9 cellular contexts compared by ENCODE assay signal in the genomic region with DNA sequence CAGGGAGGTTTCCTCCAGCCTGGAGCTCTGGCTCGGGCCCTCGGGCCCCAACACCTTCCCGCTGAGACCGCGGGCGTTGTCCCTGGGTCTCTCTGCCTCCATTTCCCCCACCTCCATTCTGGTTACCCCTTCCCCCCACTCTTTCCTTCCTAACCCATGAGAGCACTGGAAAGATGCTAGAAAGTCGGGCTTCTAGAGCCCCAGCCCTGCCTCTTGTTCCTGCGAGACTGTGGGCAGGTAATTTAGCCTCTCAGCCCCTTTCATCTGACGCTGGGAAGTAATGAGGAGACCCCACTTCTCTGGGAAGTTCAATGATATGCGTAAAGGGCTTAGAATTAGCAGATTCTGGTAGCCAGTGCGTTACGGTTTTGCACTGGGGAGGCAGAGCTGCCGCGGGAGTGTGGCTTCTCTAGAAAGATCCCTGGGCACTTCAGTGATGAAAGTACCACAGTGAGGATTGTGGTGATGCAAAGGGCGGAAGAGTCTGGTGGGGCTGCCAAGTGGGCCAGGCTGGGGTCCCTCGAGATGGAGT. TPM values are rescaled to one million over a fixed set of nuclear protein-coding genes. Genes with fewer than 3 reads are reported as not detected.
DNase-seq lines count a peak whose midpoint lies in the region; ATAC-seq and TF ChIP-seq lines count a peak whose summit lies in the region.
"Had no signal": no experiment of that assay in that cellular context is flagged by ENCODE, and none has a peak within 500 bp of the region (broad histone marks: within the 10 kb centered on the region; RNA-seq: fewer than 3 reads in every experiment).

No MANE protein-coding gene starts in this region.

- H3K79me2 ChIP-seq in hepatocyte = no peaks in the 10 kb centered on the region

- H3K4me1 ChIP-seq in Caco-2 (no peaks in the 10 kb centered on the region), hepatocyte (ENCODE audit: insufficient read depth) (peaks cover 18% of the 10 kb centered on the region)

- DNase-seq in Caco-2 (no peak), SK-N-MC (ENCODE audit: low read depth, low spot score) (no peak), hepatocyte (ENCODE audit: low spot score) (no peak), progenitor cell of endocrine pancreas (ENCODE audit: low spot score, unreplicated experiment) (no peak), left colon (no peak), NCI-H748 (lab: John Stamatoyannopoulos, UW; ENCODE audit: unreplicated experiment) (no peak)
- DNase-seq: NCI-H1694 had no signal

- POLR2A ChIA-PET in Caco-2 (lab: Charles Lee) = no interaction called here

- no peaks in the 10 kb centered on the region for H3K9me3 ChIP-seq in Caco-2
- H3K9me3 ChIP-seq in SK-N-MC (ENCODE audit: low read depth, low read length) = no peaks in the 10 kb centered on the region
- no peaks in the 10 kb centered on the region for H3K9me3 ChIP-seq in hepatocyte (ENCODE audit: low read depth)

- ATAC-seq in GM18519 (IDR thresholded peaks at IDR 0.05; ENCODE audit: low FRiP score, unreplicated experiment) (no peak), GM21381 (IDR thresholded peaks at IDR 0.05; ENCODE audit: unreplicated experiment) (no peak), left colon (no peak)

- intact Hi-C loops in Caco-2 (cut with micrococcal nuclease; ENCODE audit: unreplicated experiment) (no loop called here), left colon (cut with DNase I, micrococcal nuclease) (no loop called here)

- H3K4me2 ChIP-seq in hepatocyte = peak overlapping the region; percentile 97

- H3K9me2 ChIP-seq in hepatocyte (replicated peaks; ENCODE audit: insufficient read depth) = no peaks in the 10 kb centered on the region

- 38% methylated on average over 12 of the region's 16 CpGs for WGBS in hepatocyte (ENCODE audit: low lambda C conversion rate, missing lambda C conversion rate)

- no peaks in the 10 kb centered on the region for H3K4me1 Mint-ChIP-seq in Caco-2 (ENCODE audit: low read depth, unreplicated experiment)
- peaks cover 4% of the 10 kb centered on the region for H3K4me1 Mint-ChIP-seq in progenitor cell of endocrine pancreas (ENCODE audit: low read depth)

- H3K9me3 Mint-ChIP-seq in Caco-2 (ENCODE audit: unreplicated experiment) (no peaks in the 10 kb centered on the region), progenitor cell of endocrine pancreas (ENCODE audit: low read depth) (no peaks in the 10 kb centered on the region)

- TF ChIP-seq CTCF in Caco-2 (IDR thresholded peaks at IDR 0.05; ENCODE audit: insufficient read depth in 1 of 2, low read depth in 1 of 2, low read length in 1 of 2, severe bottlenecking in 1 of 2, unreplicated experiment in 1 of 2) (no peak), hepatocyte (IDR thresholded peaks at IDR 0.05; ENCODE audit: poor library complexity) (no peak), progenitor cell of endocrine pancreas (IDR thresholded peaks at IDR 0.05; ENCODE audit: unreplicated experiment) (no peak)

- H3K9ac ChIP-seq in SK-N-MC (ENCODE audit: insufficient read length) = no peak overlapping the region

- no peak overlapping the region for H3K27ac Mint-ChIP-seq in Caco-2 (ENCODE audit: unreplicated experiment)
- H3K27ac Mint-ChIP-seq in progenitor cell of endocrine pancreas = no peak overlapping the region

- no peaks in the 10 kb centered on the region for H3K36me3 ChIP-seq in Caco-2 (ENCODE audit: control insufficient read depth, insufficient read depth, low read length)
- H3K36me3 ChIP-seq in SK-N-MC (ENCODE audit: insufficient read depth, low read length) = no peaks in the 10 kb centered on the region
- no peaks in the 10 kb centered on the region for H3K36me3 ChIP-seq in hepatocyte (replicated peaks; ENCODE audit: insufficient read depth, low read depth)

- CTCF ChIA-PET in Caco-2 (lab: Charles Lee) = no interaction called here

- H3K27ac ChIP-seq in SK-N-MC (no peak overlapping the region), hepatocyte (no peak overlapping the region)

- H3K36me3 Mint-ChIP-seq in Caco-2 (ENCODE audit: insufficient read depth, unreplicated experiment) (no peaks in the 10 kb centered on the region), progenitor cell of endocrine pancreas (ENCODE audit: insufficient read depth) (no peaks in the 10 kb centered on the region)

- peak overlapping the region; percentile 60 for H2AFZ ChIP-seq in hepatocyte

- no TSS peak for BruUV-seq in Caco-2 (replicated peaks; lab: Mats Ljungman, UMichigan)

- no peaks in the 10 kb centered on the region for H4K20me1 ChIP-seq in hepatocyte (ENCODE audit: insufficient read depth, poor library complexity, severe bottlenecking)

- no peaks in the 10 kb centered on the region for H3K27me3 ChIP-seq in Caco-2 (replicated peaks; ENCODE audit: control insufficient read depth, insufficient read depth, low read length)
- H3K27me3 ChIP-seq in hepatocyte = peaks cover 55% of the 10 kb centered on the region

- H3K27me3 Mint-ChIP-seq in Caco-2 (ENCODE audit: insufficient read depth, unreplicated experiment) (no peaks in the 10 kb centered on the region), progenitor cell of endocrine pancreas (peaks cover 60% of the 10 kb centered on the region)

- H3K4me3 Mint-ChIP-seq in Caco-2 (ENCODE audit: unreplicated experiment) = peak overlapping the region; percentile 55
- peak overlapping the region; percentile 60 for H3K4me3 Mint-ChIP-seq in progenitor cell of endocrine pancreas (ENCODE audit: low read depth)

- H3K4me3 ChIP-seq in Caco-2 (ENCODE audit: low read depth, low read length) (peak overlapping the region; percentile 38), SK-N-MC (peak overlapping the region; percentile 72), hepatocyte (no peak overlapping the region)

RNA-seq across cellular contexts. Expression of gene ECEL1, which starts 16.2 kb away (rescaled TPM):
- total RNA-seq in Caco-2 (2022) (6.4 and 8.9 TPM in 2 replicates), hepatocyte (1.0 and 1.1 TPM in 2 replicates), progenitor cell of endocrine pancreas (2.0 and 2.9 TPM in 2 replicates), left colon (not detected)
- polyA plus RNA-seq in hepatocyte = 1.2 and 1.4 TPM in 2 replicates

RNA-seq across cellular contexts. Expression of gene PRSS56, which starts 16.3 kb away (rescaled TPM):
- total RNA-seq in Caco-2 (2022) (not detected in 2 replicates), hepatocyte (not detected in 2 replicates), progenitor cell of endocrine pancreas (not detected in 2 replicates), left colon (not detected)
- polyA plus RNA-seq in hepatocyte = not detected in 2 replicates

RNA-seq across cellular contexts. Expression of gene CHRND, which starts 22.1 kb away (rescaled TPM):
- total RNA-seq in Caco-2 (2022) = not detected in 2 replicates
- total RNA-seq in hepatocyte = not detected in 2 replicates
- not detected in 2 replicates for polyA plus RNA-seq in hepatocyte
- total RNA-seq in progenitor cell of endocrine pancreas = 0.12 TPM in 1 of 2 replicates, not detected in the other
- total RNA-seq in left colon = not detected

RNA-seq across cellular contexts. Expression of gene CHRNG, which starts 35.6 kb away (rescaled TPM):
- not detected in 2 replicates for total RNA-seq in Caco-2 (2022)
- not detected in 2 replicates for total RNA-seq in hepatocyte
- not detected in 2 replicates for polyA plus RNA-seq in hepatocyte
- 0.42 TPM in 1 of 2 replicates, not detected in the other for total RNA-seq in progenitor cell of endocrine pancreas
- total RNA-seq in left colon = not detected

RNA-seq across cellular contexts. Expression of gene TIGD1, which starts 46.5 kb away (rescaled TPM):
- total RNA-seq in Caco-2 (2022) = 4.4 TPM in 2 replicates
- 8.7 and 9.1 TPM in 2 replicates for total RNA-seq in hepatocyte
- polyA plus RNA-seq in hepatocyte = 6.2 TPM in 2 replicates
- 11.9 and 12.0 TPM in 2 replicates for total RNA-seq in progenitor cell of endocrine pancreas
- total RNA-seq in left colon = 1 to 10 TPM; 4.4 to 4.5 TPM
